ENCODE assay signal across 16 cellular contexts in genomic region chr15:62770752-62771151, GRCh38.
DNase-seq lines count a peak whose midpoint lies in the region; ATAC-seq and TF ChIP-seq lines count a peak whose summit lies in the region.
"Had no signal": no experiment of that assay in that cellular context is flagged by ENCODE, and none has a peak within 500 bp of the region (broad histone marks: within the 10 kb centered on the region; RNA-seq: fewer than 3 reads in every experiment).

No MANE protein-coding gene starts in this region.

- H3K14ac ChIP-seq in trophoblast cell (ENCODE audit: low read length) = peak overlapping the region; percentile 3

- H3K27ac ChIP-seq in dorsolateral prefrontal cortex (peak overlapping the region in 41 of 59 donors; percentile 9 to 75 (median 55)), trophoblast cell (ENCODE audit: low read depth, low read length) (peak overlapping the region; percentile 96)
- H3K27ac ChIP-seq: colonic mucosa, right atrium auricular region, SJCRH30 had no signal

- H3K9ac ChIP-seq in trophoblast cell (ENCODE audit: low read length) = no peak overlapping the region

- DNase-seq in GM03348 (ENCODE audit: low spot score) (peak; percentile 76), NCI-H226 (peak; percentile 33), dorsolateral prefrontal cortex (peak in 3 of 10 donors; percentile 40 to 64 (median 47)), trophoblast cell (peak in 1 of 2 donors; percentile 61), SHP77 treated with DMSO at 0.1 percent for 48 hours (lab: John Stamatoyannopoulos, UW) (no peak), inferior parietal cortex (ENCODE audit: extremely low spot score) (no peak), NCI-H2107 (lab: John Stamatoyannopoulos, UW) (no peak)
- DNase-seq: activated CD4-positive, alpha-beta T cell treated with anti-CD3 and anti-CD28 coated beads for 36 hours; activated gamma-delta T cell; colonic mucosa; DMS153; MV-4-11; NCI-H446 treated with DMSO at 0.1 percent for 48 hours; SJCRH30 had no signal

- H3K23ac ChIP-seq in trophoblast cell (ENCODE audit: low read length) = no peak overlapping the region

- peaks cover 8 to 21% of the 10 kb centered on the region in 2 experiments for H3K36me3 ChIP-seq in trophoblast cell (ENCODE audit: control insufficient read depth in 1 of 2, insufficient read depth in 2 of 2, low read length in 2 of 2)
- H3K36me3 ChIP-seq: SJCRH30 had no signal

- no peak overlapping the region for H3K18ac ChIP-seq in trophoblast cell (ENCODE audit: low read length)

- no peak overlapping the region for H2AFZ ChIP-seq in trophoblast cell (ENCODE audit: insufficient read depth, low read length, poor library complexity)

- no CpG with 5 or more reads among the region's 7 CpGs for WGBS in trophoblast cell (ENCODE audit: extremely low coverage, insufficient coverage, insufficient read length)

- H3K27me3 ChIP-seq in dorsolateral prefrontal cortex = no peaks in the 10 kb centered on the region
- H3K27me3 ChIP-seq in trophoblast cell (ENCODE audit: insufficient read depth, low read length) = no peaks in the 10 kb centered on the region
- H3K27me3 ChIP-seq: colonic mucosa, right atrium auricular region, SJCRH30 had no signal

- no peak for ATAC-seq in HG02884 (IDR thresholded peaks at IDR 0.05; ENCODE audit: unreplicated experiment)
- ATAC-seq: activated CD4-positive, alpha-beta T cell treated with anti-CD3 and anti-CD28 coated beads for 36 hours had no signal

- no peak for TF ChIP-seq CTCF in dorsolateral prefrontal cortex (IDR thresholded peaks at IDR 0.05 in 54 of 56, conservative IDR thresholded peaks at IDR 0.05 in 2 of 56; ENCODE audit: low read depth in 1 of 56, partially characterized antibody in 56 of 56)

- H3K79me2 ChIP-seq in trophoblast cell (ENCODE audit: control insufficient read depth, insufficient read depth, low read length, poor library complexity) = peaks cover 8% of the 10 kb centered on the region

- H2BK120ac ChIP-seq in trophoblast cell (ENCODE audit: insufficient read depth, low read length, poor library complexity) = peak overlapping the region; percentile 60

- no peaks in the 10 kb centered on the region for H3K9me3 ChIP-seq in trophoblast cell (ENCODE audit: insufficient read depth, low read depth, low read length)
- H3K9me3 ChIP-seq: colonic mucosa, right atrium auricular region, SJCRH30 had no signal

- intact Hi-C loops in dorsolateral prefrontal cortex (cut with DNase I) = no loop called here

- H3K4ac ChIP-seq in trophoblast cell (ENCODE audit: low read depth, low read length) = no peak overlapping the region

- H4K91ac ChIP-seq in trophoblast cell (ENCODE audit: low read depth, low read length) = peak overlapping the region; percentile 32

- H2AK5ac ChIP-seq in trophoblast cell (ENCODE audit: low read length) = no peak overlapping the region

- no peak overlapping the region for H3K4me2 ChIP-seq in trophoblast cell (ENCODE audit: low read length)

- H3K4me3 ChIP-seq in dorsolateral prefrontal cortex (no peak overlapping the region), trophoblast cell (ENCODE audit: low read depth, low read length) (no peak overlapping the region)
- H3K4me3 ChIP-seq: colonic mucosa, right atrium auricular region, SJCRH30 had no signal

- peak overlapping the region; percentile 66 for H2BK5ac ChIP-seq in trophoblast cell (ENCODE audit: low read depth, low read length, poor library complexity)

- no peak overlapping the region for H4K12ac ChIP-seq in trophoblast cell (ENCODE audit: low read depth, low read length)

- H2BK12ac ChIP-seq in trophoblast cell (ENCODE audit: low read length) = peak overlapping the region; percentile 26

- H4K8ac ChIP-seq in trophoblast cell (ENCODE audit: low read depth, low read length) = no peak overlapping the region

- peaks cover 14 to 16% of the 10 kb centered on the region in 2 experiments for H3K4me1 ChIP-seq in trophoblast cell (ENCODE audit: control insufficient read depth in 1 of 2, insufficient read depth in 2 of 2, low read length in 2 of 2)
- H3K4me1 ChIP-seq: colonic mucosa, right atrium auricular region, SJCRH30 had no signal

- peaks cover 64% of the 10 kb centered on the region for H3K79me1 ChIP-seq in trophoblast cell (ENCODE audit: low read length)

Comparison
In these comparisons a context has a peak if more than half of its experiments do, and no peak if none do; other contexts are left out.
1. DNase-seq: peak in GM03348 (single experiment) and NCI-H226 (single experiment); none in SHP77 treated with DMSO at 0.1 percent for 48 hours (single experiment), inferior parietal cortex (single experiment) and NCI-H2107 (single experiment).